Comparison of ENCODE assay signal across 1 cellular context in genomic region chr4:8745036-8745827, GRCh38.
TF ChIP-seq lines count a peak whose summit lies in the region.

No MANE protein-coding gene starts in this region.

TF ChIP-seq in GM23338, 12 proteins besides CTCF, POLR2A, EP300 and RAD21 (continued from another document):
- TF ChIP-seq ZNF462 (CRISPR knock-in tag; IDR thresholded peaks at IDR 0.05): no peak
